Comparison of ENCODE assay signal across 17 cellular contexts in the genomic region with DNA sequence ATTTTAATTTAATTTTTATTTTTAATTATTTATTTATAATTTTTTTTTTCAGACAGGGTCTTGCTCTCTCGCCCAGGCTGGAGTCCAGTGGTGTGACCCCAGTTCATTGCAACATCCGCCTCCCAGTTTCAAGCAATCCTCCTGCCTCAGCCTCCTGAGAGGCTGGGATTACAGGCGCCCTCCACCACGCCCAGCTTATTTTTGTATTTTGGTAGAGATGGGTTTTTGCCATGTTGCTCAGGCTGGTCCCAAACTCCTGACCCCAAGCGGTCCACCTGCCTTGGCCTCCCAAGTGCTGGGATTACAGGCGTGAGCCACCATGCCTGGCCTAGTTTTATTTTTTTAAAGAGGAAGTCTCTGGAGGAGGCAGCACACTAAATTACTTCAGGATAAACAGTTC. TPM values are rescaled to one million over a fixed set of nuclear protein-coding genes. Genes with fewer than 3 reads are reported as not detected.
DNase-seq lines count a peak whose midpoint lies in the region; ATAC-seq, FAIRE-seq and TF ChIP-seq lines count a peak whose summit lies in the region.
"Had no signal": no experiment of that assay in that cellular context is flagged by ENCODE, and none has a peak within 500 bp of the region (broad histone marks: within the 10 kb centered on the region; RNA-seq: fewer than 3 reads in every experiment).

No MANE protein-coding gene starts in this region.

- no peak overlapping the region for H2AK5ac ChIP-seq in H9 (ENCODE audit: insufficient read length, low read length)

- H3K27ac Mint-ChIP-seq in H9, result peak overlapping the region; percentile 20 to 86 (median 34); a peak in 5 of 7 replicates

- no peaks in the 10 kb centered on the region for H3K79me1 ChIP-seq in H9 (ENCODE audit: insufficient read depth, low read depth, low read length, poor library complexity, severe bottlenecking)

- no peak overlapping the region for H3K14ac ChIP-seq in H9 (ENCODE audit: insufficient read depth, low read length)

- H3K4me1 ChIP-seq in H9 (ENCODE audit: insufficient read depth, low read length), result peaks cover 2% of the 10 kb centered on the region; the same call in 1 of the 2 replicates
- H3K4me1 ChIP-seq in kidney (ENCODE audit: control insufficient read depth in 1 of 2, insufficient read depth in 1 of 2, low read depth in 1 of 2, low read length in 2 of 2), result peaks cover 4% of the 10 kb centered on the region in 2 donors
- H3K4me1 ChIP-seq in psoas muscle, result peaks cover 10% of the 10 kb centered on the region

- H2BK15ac ChIP-seq in H9 (ENCODE audit: low read depth, low read length), result no peak overlapping the region

- no peak overlapping the region for H3K4me3 Mint-ChIP-seq in H9
- H3K4me3 Mint-ChIP-seq: CD4-positive, alpha-beta memory T cell had no signal

- no peak overlapping the region for H2BK120ac ChIP-seq in H9 (ENCODE audit: low read depth, low read length, poor library complexity, severe bottlenecking)

- H3K27ac ChIP-seq in H9 (ENCODE audit: insufficient read length, low read depth, low read length), result peak overlapping the region; percentile 5
- H3K27ac ChIP-seq in VCaP, result peak overlapping the region; percentile 81
- H3K27ac ChIP-seq in kidney (ENCODE audit: low read depth in 2 of 2, low read length in 2 of 2), result no peak overlapping the region
- H3K27ac ChIP-seq in substantia nigra (ENCODE audit: low read depth, low read length, poor library complexity, severe bottlenecking), result no peak overlapping the region
- H3K27ac ChIP-seq in psoas muscle, result no peak overlapping the region
- H3K27ac ChIP-seq: C4-2B, HL-60, KMS-11 had no signal

- H3K4me1 Mint-ChIP-seq in H9, result peaks cover 22 to 24% of the 10 kb centered on the region in 2 experiments

- H3K36me3 Mint-ChIP-seq in H9 (ENCODE audit: insufficient read depth in 1 of 3, low read depth in 3 of 3), result peaks cover 0 to 3% (median 0%) of the 10 kb centered on the region in 3 experiments; a peak in 2 of 7 replicates
- H3K36me3 Mint-ChIP-seq: CD4-positive, alpha-beta memory T cell had no signal

- FAIRE-seq in kidney (lab: Jason Lieb, UNC), result no peak
- FAIRE-seq: GM12892 had no signal

- H4K8ac ChIP-seq in H9 (replicated peaks; ENCODE audit: insufficient read length, low read depth, low read length), result no peak overlapping the region

- H3K4me2 ChIP-seq in H9 (ENCODE audit: insufficient read depth, insufficient read length, low read length), result no peak overlapping the region
- H3K4me2 ChIP-seq: KMS-11 had no signal

- no CpG with 5 or more reads among the region's 6 CpGs for WGBS in H9 (ENCODE audit: extremely low coverage, insufficient read length, low lambda C conversion rate)
- WGBS in psoas muscle, 3 donors, result 96 to 99% (median 98%) methylated on average over 6 of the region's 6 CpGs

- H3K9me3 ChIP-seq in H9 (ENCODE audit: control insufficient read depth, low read depth, low read length) (no peaks in the 10 kb centered on the region), kidney (ENCODE audit: control insufficient read depth in 1 of 2, low read length in 2 of 2) (no peaks in the 10 kb centered on the region), psoas muscle (no peaks in the 10 kb centered on the region)
- H3K9me3 ChIP-seq: HAP-1 had no signal

- no peaks in the 10 kb centered on the region for H3K27me3 Mint-ChIP-seq in H9 (ENCODE audit: low read depth)
- H3K27me3 Mint-ChIP-seq: CD4-positive, alpha-beta memory T cell had no signal

- H3K56ac ChIP-seq in H9 (ENCODE audit: insufficient read length, low read depth, low read length), result no peak overlapping the region

- DNase-seq in H9, result no peak
- peak; percentile 39 for DNase-seq in kidney
- no peak for DNase-seq in Ammon's horn (ENCODE audit: low spot score)
- DNase-seq in substantia nigra (lab: John Stamatoyannopoulos, UW), result no peak
- DNase-seq in psoas muscle, result no peak
- DNase-seq: ACHN; CD4-positive, alpha-beta memory T cell; DMS153; DMS79; GDM1; GOT3 had no signal

- H3K79me2 ChIP-seq in H9 (ENCODE audit: insufficient read depth, low read length), result no peaks in the 10 kb centered on the region

- H3K27me3 ChIP-seq in H9 (ENCODE audit: insufficient read depth, low read length), result no peaks in the 10 kb centered on the region
- H3K27me3 ChIP-seq in psoas muscle (ENCODE audit: insufficient read depth in 3 of 3, low read length in 2 of 3), result no peaks in the 10 kb centered on the region

- H3K36me3 ChIP-seq in kidney (ENCODE audit: control insufficient read depth in 1 of 2, insufficient read depth in 2 of 2, low read length in 2 of 2) (no peaks in the 10 kb centered on the region), psoas muscle (ENCODE audit: insufficient read depth in 1 of 2, low read depth in 1 of 2) (no peaks in the 10 kb centered on the region)
- H3K36me3 ChIP-seq: HAP-1 had no signal

- no peak overlapping the region for H3T11ph ChIP-seq in H9 (ENCODE audit: low read length)

- H4K20me1 ChIP-seq in H9 (ENCODE audit: control insufficient read depth, insufficient read depth, insufficient read length), result no peaks in the 10 kb centered on the region

- no peak overlapping the region for H2BK5ac ChIP-seq in H9 (ENCODE audit: insufficient read length, low read length)

- H3K18ac ChIP-seq in H9 (ENCODE audit: insufficient read length, low read depth, low read length), result no peak overlapping the region

- no peak for ATAC-seq in psoas muscle

- H4K5ac ChIP-seq in H9 (ENCODE audit: insufficient read length, low read depth, low read length), result no peak overlapping the region

- H3K9ac ChIP-seq in H9 (ENCODE audit: extremely low read depth, insufficient read length, low read length) (no peak overlapping the region), kidney (ENCODE audit: low read length in 2 of 2) (no peak overlapping the region)
- H3K9ac ChIP-seq: KMS-11 had no signal

- intact Hi-C loops in kidney (cut with DNase I) (no loop called here), psoas muscle (cut with DNase I) (loop anchor here in 1 of 2 donors (10.0 kb wide), 1 partner anchor 253 kb away; a partner anchor contains a TSS)

- no peak overlapping the region for H2BK12ac ChIP-seq in H9 (ENCODE audit: insufficient read length, low read depth, low read length)

- no peaks in the 10 kb centered on the region for H3K9me3 Mint-ChIP-seq in H9
- H3K9me3 Mint-ChIP-seq: CD4-positive, alpha-beta memory T cell had no signal

- no peak overlapping the region for H2BK20ac ChIP-seq in H9 (ENCODE audit: low read depth, low read length, poor library complexity, severe bottlenecking)

- H3K4ac ChIP-seq in H9 (ENCODE audit: low read depth, low read length), result peak overlapping the region; percentile 41; the same call in 1 of the 2 replicates

- H3K4me3 ChIP-seq in kidney (ENCODE audit: low read length in 2 of 2) (no peak overlapping the region), psoas muscle (no peak overlapping the region)
- H3K4me3 ChIP-seq: HAP-1 had no signal

- no peak overlapping the region for H3K23ac ChIP-seq in H9 (ENCODE audit: insufficient read length, low read depth, low read length)

- H4K91ac ChIP-seq in H9 (ENCODE audit: insufficient read length, low read depth, low read length), result no peak overlapping the region

- TF ChIP-seq CTCF in H9 (conservative IDR thresholded peaks at IDR 0.05) (no peak), VCaP (conservative IDR thresholded peaks at IDR 0.05) (no peak), kidney (IDR thresholded peaks at IDR 0.05; ENCODE audit: borderline replicate concordance, extremely low read depth, insufficient read depth) (no peak), psoas muscle (IDR thresholded peaks at IDR 0.05) (no peak)

- H3K23me2 ChIP-seq in H9 (ENCODE audit: insufficient read length, low read depth, low read length, poor library complexity, severe bottlenecking), result no peaks in the 10 kb centered on the region

- H2AFZ ChIP-seq in H9 (ENCODE audit: low read length), result no peak overlapping the region

RNA-seq across cellular contexts. Expression of a gene that starts 13.7 kb away (rescaled TPM):
- total RNA-seq in H9 (2021) (320 and 334 TPM in 2 replicates), kidney (321 TPM), psoas muscle (100 to 1,000 TPM; 211 to 326 (median 249) TPM)
- polyA plus RNA-seq in kidney (ENCODE audit: insufficient read depth, low read depth, low replicate concordance) (1,168 TPM), psoas muscle (100 to 1,000 TPM; 144 to 287 (median 258) TPM)

RNA-seq across cellular contexts. Expression of a gene that starts 18.5 kb away (rescaled TPM):
- total RNA-seq in H9 (2021), result 89.6 and 97.4 TPM in 2 replicates
- total RNA-seq in kidney, result 26.1 TPM
- polyA plus RNA-seq in kidney (ENCODE audit: insufficient read depth, low read depth, low replicate concordance), result 15.8 TPM
- total RNA-seq in psoas muscle, result 10 to 100 TPM in 2 of 4 donors, 1 to 10 TPM in 2; 7.3 to 13.9 (median 10.8) TPM
- 10 to 100 TPM in 2 of 3 donors, 1 to 10 TPM in 1; 4.8 to 12.8 (median 10.7) TPM for polyA plus RNA-seq in psoas muscle

Comparison
In these comparisons a context has a peak if more than half of its experiments do, and no peak if none do; other contexts are left out.
1. H3K27ac ChIP-seq: peak in H9 (single experiment) and VCaP (single experiment); none in kidney (0 of 2), substantia nigra (single experiment) and psoas muscle (single experiment).